Comparison of ENCODE assay signal across 22 cellular contexts in genomic region chr2:70903171-70903570, GRCh38. TPM values are rescaled to one million over a fixed set of nuclear protein-coding genes. Genes with fewer than 3 reads are reported as not detected.
DNase-seq lines count a peak whose midpoint lies in the region; ATAC-seq and TF ChIP-seq lines count a peak whose summit lies in the region.
"Had no signal": no experiment of that assay in that cellular context is flagged by ENCODE, and none has a peak within 500 bp of the region (broad histone marks: within the 10 kb centered on the region; RNA-seq: fewer than 3 reads in every experiment).

No MANE protein-coding gene starts in this region.

- TF ChIP-seq CTCF in GM13976 (IDR thresholded peaks at IDR 0.05; ENCODE audit: borderline replicate concordance, control extremely low read depth, extremely low read depth, insufficient read depth, missing control alignments) (no peak), glutamatergic neuron (IDR thresholded peaks at IDR 0.05; ENCODE audit: partially characterized antibody, unreplicated experiment) (no peak), neural progenitor cell (IDR thresholded peaks at IDR 0.05) (no peak)

- ATAC-seq in GM18858 (IDR thresholded peaks at IDR 0.05; ENCODE audit: unreplicated experiment) (no peak), left lobe of liver (no peak)
- ATAC-seq: A549 had no signal

- H3K4me1 Mint-ChIP-seq in glutamatergic neuron (ENCODE audit: low read depth, unreplicated experiment) (peaks cover 15% of the 10 kb centered on the region), neural progenitor cell (peaks cover 29% of the 10 kb centered on the region)

- DNase-seq in GM13976 (ENCODE audit: low spot score) (peak; percentile 9), glutamatergic neuron (no peak), neural progenitor cell (ENCODE audit: low spot score) (no peak), H4 (ENCODE audit: low spot score) (no peak), left lobe of liver (ENCODE audit: low spot score) (no peak)
- DNase-seq: 8988T; ACHN; AML-193; BE2C; CD4-positive, alpha-beta T cell; CD8-positive, alpha-beta memory T cell; DMS 273 treated with DMSO at 0.1 percent for 48 hours; DMS79; EL; GDM1; GOT3; H7; HCEC 1CT had no signal

- H3K36me3 ChIP-seq in neural progenitor cell: no peaks in the 10 kb centered on the region
- H3K36me3 ChIP-seq: BE2C; BLaER1 treated with 17β-estradiol and CSF1 and Interleukin-3, amounts not matched to agents 10 nM and 100 nM had no signal

- no peaks in the 10 kb centered on the region for H3K9me3 ChIP-seq in neural progenitor cell (ENCODE audit: low read depth)
- H3K9me3 ChIP-seq: A549, BE2C had no signal

- peaks cover 23% of the 10 kb centered on the region for H3K9me3 Mint-ChIP-seq in glutamatergic neuron (ENCODE audit: unreplicated experiment)
- no peaks in the 10 kb centered on the region for H3K9me3 Mint-ChIP-seq in neural progenitor cell
- H3K9me3 Mint-ChIP-seq: CD4-positive, alpha-beta T cell; CD8-positive, alpha-beta memory T cell had no signal

- H3F3A ChIP-seq in neural progenitor cell (ENCODE audit: low read depth): peaks cover 12% of the 10 kb centered on the region

- H2AFZ ChIP-seq in neural progenitor cell (replicated peaks): no peak overlapping the region

- peaks cover 23% of the 10 kb centered on the region for H3K4me1 ChIP-seq in neural progenitor cell
- H3K4me1 ChIP-seq: BE2C had no signal

- H3K36me3 Mint-ChIP-seq in glutamatergic neuron (ENCODE audit: unreplicated experiment): no peaks in the 10 kb centered on the region
- H3K36me3 Mint-ChIP-seq in neural progenitor cell: no peaks in the 10 kb centered on the region
- H3K36me3 Mint-ChIP-seq: CD8-positive, alpha-beta memory T cell had no signal

- peaks cover 100% of the 10 kb centered on the region for H3K27me3 ChIP-seq in neural progenitor cell
- H3K27me3 ChIP-seq: BE2C had no signal

- H3K4me2 ChIP-seq in neural progenitor cell: no peak overlapping the region
- H3K4me2 ChIP-seq: BLaER1 treated with 17β-estradiol and CSF1 and Interleukin-3, amounts not matched to agents 10 nM and 100 nM had no signal

- no peak overlapping the region for H3K27ac Mint-ChIP-seq in glutamatergic neuron (ENCODE audit: unreplicated experiment)
- no peak overlapping the region for H3K27ac Mint-ChIP-seq in neural progenitor cell
- H3K27ac Mint-ChIP-seq: CD14-positive monocyte; CD4-positive, alpha-beta T cell; CD8-positive, alpha-beta memory T cell had no signal

- H4K20me1 ChIP-seq in neural progenitor cell (ENCODE audit: low read depth): peaks cover 87% of the 10 kb centered on the region

- H3K27me3 Mint-ChIP-seq in glutamatergic neuron (ENCODE audit: unreplicated experiment) (peaks cover 58% of the 10 kb centered on the region), neural progenitor cell (ENCODE audit: insufficient read depth, low read depth) (peaks cover 83% of the 10 kb centered on the region)

- no peak overlapping the region for H3K27ac ChIP-seq in neural progenitor cell
- H3K27ac ChIP-seq: A549; BLaER1 treated with 17β-estradiol and CSF1 and Interleukin-3, amounts not matched to agents 10 nM and 100 nM had no signal

- no peaks in the 10 kb centered on the region for H3K79me2 ChIP-seq in neural progenitor cell (ENCODE audit: low read depth)

- H3K4me3 ChIP-seq in neural progenitor cell: no peak overlapping the region
- H3K4me3 ChIP-seq: A549; BLaER1 treated with 17β-estradiol and CSF1 and Interleukin-3, amounts not matched to agents 10 nM and 100 nM had no signal

- H3K9ac ChIP-seq in neural progenitor cell: no peak overlapping the region
- H3K9ac ChIP-seq: BLaER1 treated with 17β-estradiol and CSF1 and Interleukin-3, amounts not matched to agents 10 nM and 100 nM had no signal

- in situ Hi-C loops in GM13976 (cut with MboI; ENCODE audit: low sequenced_read_pairs, unreplicated experiment): no loop called here

- H3K4me3 Mint-ChIP-seq in glutamatergic neuron (ENCODE audit: unreplicated experiment): peak overlapping the region; percentile 25
- peak overlapping the region; percentile 33 for H3K4me3 Mint-ChIP-seq in neural progenitor cell
- H3K4me3 Mint-ChIP-seq: CD4-positive, alpha-beta T cell had no signal

RNA-seq across cellular contexts. Expression of gene VAX2, which starts 2.8 kb away (rescaled TPM):
- total RNA-seq in glutamatergic neuron (ENCODE audit: unreplicated experiment) (3.6 TPM), neural progenitor cell (ENCODE audit: low replicate concordance) (0.62 and 2.1 TPM in 2 replicates), left lobe of liver (not detected)
- total RNA-seq in H4 (2014; rRNA removed; shearing (Covaris generic)): 2.3 and 6.2 TPM in 2 replicates
- total RNA-seq: CD4-positive, alpha-beta T cell; CD8-positive, alpha-beta memory T cell; H7 had no signal

RNA-seq across cellular contexts. Expression of gene ATP6V1B1, which starts 32.5 kb away (rescaled TPM):
- total RNA-seq in glutamatergic neuron (ENCODE audit: unreplicated experiment): not detected
- 0.99 and 1.1 TPM in 2 replicates for total RNA-seq in neural progenitor cell (ENCODE audit: low replicate concordance)
- 0.33 and 0.45 TPM in 2 replicates for total RNA-seq in H4 (2014; rRNA removed; shearing (Covaris generic))
- not detected for total RNA-seq in left lobe of liver
- total RNA-seq: CD4-positive, alpha-beta T cell; CD8-positive, alpha-beta memory T cell had no signal
